In genomic region chr2:163673522-163673921, GRCh38 we compare ENCODE assay signal across 27 cellular contexts.
"Had no signal": no experiment of that assay in that cellular context is flagged by ENCODE, and none has a peak within 500 bp of the region (broad histone marks: within the 10 kb centered on the region; RNA-seq: fewer than 3 reads in every experiment).

No MANE protein-coding gene starts in this region.

- H3K4me1 ChIP-seq: right lobe of liver, testis, thyroid gland, transverse colon, upper lobe of left lung, vagina had no signal

- DNase-seq: islet precursor cell; mesendoderm; midbrain; mucosa of descending colon; naive thymus-derived CD4-positive, alpha-beta T cell; nucleus accumbens; ovary; right lobe of liver; stimulated activated CD4-positive, alpha-beta T cell treated with anti-CD3 and anti-CD28 coated beads, Interleukin-1b, Interleukin-23, amount 100 ng/mL, for 48 hours; stimulated activated CD4-positive, alpha-beta T cell treated with anti-CD3 and anti-CD28 coated beads, Interleukin-2, amount 100 ng/mL, for 48 hours; stimulated activated CD4-positive, alpha-beta T cell treated with anti-CD3 and anti-CD28 coated beads, Interleukin-4, amount 100 ng/mL, for 4 hours; stimulated activated CD8-positive, alpha-beta memory T cell treated with anti-CD3 and anti-CD28 coated beads, Interleukin-4, amount 100 ng/mL, for 48 hours; stimulated activated naive B cell treated with anti-CD40 and anti-IgM and Interleukin-4, amounts not matched to agents 10 μg/mL and 1 μg/mL and 100 μg/mL, for 72 hours; stimulated activated naive CD8-positive, alpha-beta T cell treated with anti-CD3 and anti-CD28 coated beads, Interleukin-15, Interleukin-2, amounts not matched to agents 100 U/mL and 50 U/mL, for 24 hours; stomach; testis; thyroid gland; transverse colon; upper lobe of left lung had no signal

- H3K9me3 Mint-ChIP-seq: neural crest cell; stimulated activated naive B cell treated with anti-CD40 and anti-IgM and Interleukin-4, amounts not matched to agents 10 μg/mL and 1 μg/mL and 100 μg/mL, for 72 hours had no signal

- H3K27me3 ChIP-seq: ovary, right atrium auricular region, right lobe of liver, stomach, testis, thyroid gland, transverse colon, upper lobe of left lung, vagina had no signal

- H3K36me3 Mint-ChIP-seq: naive thymus-derived CD4-positive, alpha-beta T cell; natural killer cell treated with Interleukin-12 subunit alpha and Interleukin-12 subunit beta and Interleukin-15 and Interleukin-18, amount 100 ng/mL, for 72 hours; stimulated activated naive B cell treated with anti-CD40 and anti-IgM and Interleukin-4, amounts not matched to agents 10 μg/mL and 1 μg/mL and 100 μg/mL, for 72 hours had no signal

- H3K36me3 ChIP-seq: ovary, right atrium auricular region, right lobe of liver, stomach, thyroid gland, transverse colon, upper lobe of left lung, vagina had no signal

- H3K27ac ChIP-seq: ovary, right atrium auricular region, right lobe of liver, stomach, testis, thyroid gland, transverse colon, upper lobe of left lung, vagina had no signal

- H3K9me3 ChIP-seq: mucosa of descending colon, ovary, right atrium auricular region, right lobe of liver, stomach, testis, thyroid gland, transverse colon, upper lobe of left lung, vagina had no signal

- H3K27me3 Mint-ChIP-seq: naive thymus-derived CD4-positive, alpha-beta T cell; natural killer cell treated with Interleukin-12 subunit alpha and Interleukin-12 subunit beta and Interleukin-15 and Interleukin-18, amount 100 ng/mL, for 72 hours; progenitor cell of endocrine pancreas; stimulated activated naive B cell treated with anti-CD40 and anti-IgM and Interleukin-4, amounts not matched to agents 10 μg/mL and 1 μg/mL and 100 μg/mL, for 72 hours had no signal

- ATAC-seq: left lobe of liver; mucosa of descending colon; naive thymus-derived CD4-positive, alpha-beta T cell; natural killer cell treated with Interleukin-12 subunit alpha and Interleukin-12 subunit beta and Interleukin-15 and Interleukin-18, amount 100 ng/mL, for 72 hours; right lobe of liver; stimulated activated naive B cell treated with anti-CD40 and anti-IgM and Interleukin-4, amounts not matched to agents 10 μg/mL and 1 μg/mL and 100 μg/mL, for 72 hours; stimulated activated naive CD8-positive, alpha-beta T cell treated with anti-CD3 and anti-CD28 coated beads, Interleukin-15, Interleukin-2, amounts not matched to agents 100 U/mL and 50 U/mL, for 24 hours had no signal

- H3K4me3 Mint-ChIP-seq: naive thymus-derived CD4-positive, alpha-beta T cell; natural killer cell treated with Interleukin-12 subunit alpha and Interleukin-12 subunit beta and Interleukin-15 and Interleukin-18, amount 100 ng/mL, for 72 hours; neural crest cell; stimulated activated naive B cell treated with anti-CD40 and anti-IgM and Interleukin-4, amounts not matched to agents 10 μg/mL and 1 μg/mL and 100 μg/mL, for 72 hours had no signal

- H3K4me3 ChIP-seq: lung, mucosa of descending colon, ovary, right atrium auricular region, right lobe of liver, smooth muscle cell, stomach, testis, thyroid gland, transverse colon, upper lobe of left lung, vagina had no signal

- H3K27ac Mint-ChIP-seq: naive thymus-derived CD4-positive, alpha-beta T cell; natural killer cell treated with Interleukin-12 subunit alpha and Interleukin-12 subunit beta and Interleukin-15 and Interleukin-18, amount 100 ng/mL, for 72 hours; progenitor cell of endocrine pancreas; stimulated activated naive B cell treated with anti-CD40 and anti-IgM and Interleukin-4, amounts not matched to agents 10 μg/mL and 1 μg/mL and 100 μg/mL, for 72 hours had no signal

- H3K4me2 ChIP-seq: smooth muscle cell had no signal

- H3K4me1 Mint-ChIP-seq: naive thymus-derived CD4-positive, alpha-beta T cell; stimulated activated naive B cell treated with anti-CD40 and anti-IgM and Interleukin-4, amounts not matched to agents 10 μg/mL and 1 μg/mL and 100 μg/mL, for 72 hours had no signal
